29 cellular contexts compared by ENCODE assay signal in genomic region chr2:240816584-240817495, GRCh38. TPM values are rescaled to one million over a fixed set of nuclear protein-coding genes. Genes with fewer than 3 reads are reported as not detected.
DNase-seq lines count a peak whose midpoint lies in the region; ATAC-seq and TF ChIP-seq lines count a peak whose summit lies in the region.
"Had no signal": no experiment of that assay in that cellular context is flagged by ENCODE, and none has a peak within 500 bp of the region (broad histone marks: within the 10 kb centered on the region; RNA-seq: fewer than 3 reads in every experiment).

No MANE protein-coding gene starts in this region.

- no peak for TF ChIP-seq CTCF in brain (conservative IDR thresholded peaks at IDR 0.05)
- TF ChIP-seq CTCF in neural crest cell (conservative IDR thresholded peaks at IDR 0.05) = no peak

- no peaks in the 10 kb centered on the region for H3K36me3 ChIP-seq in effector memory CD4-positive, alpha-beta T cell (ENCODE audit: control insufficient read depth, insufficient read depth, low read length)
- H3K36me3 ChIP-seq: Peyer's patch, SJSA1, thoracic aorta had no signal

- H3K4me1 ChIP-seq in right cardiac atrium (ENCODE audit: control insufficient read depth, insufficient read depth, low read length) = no peaks in the 10 kb centered on the region
- H3K4me1 ChIP-seq in effector memory CD4-positive, alpha-beta T cell (ENCODE audit: control insufficient read depth, insufficient read depth, low read length, poor library complexity, severe bottlenecking) = peaks cover 17% of the 10 kb centered on the region
- H3K4me1 ChIP-seq: SJSA1 had no signal

- no peaks in the 10 kb centered on the region for H3K27me3 ChIP-seq in right cardiac atrium (ENCODE audit: control insufficient read depth, insufficient read depth)
- H3K27me3 ChIP-seq in effector memory CD4-positive, alpha-beta T cell (replicated peaks; ENCODE audit: control insufficient read depth, insufficient read depth, low read length, poor library complexity, severe bottlenecking) = peaks cover 33% of the 10 kb centered on the region

- peaks cover 51% of the 10 kb centered on the region for H3K36me3 Mint-ChIP-seq in brain
- peaks cover 20% of the 10 kb centered on the region for H3K36me3 Mint-ChIP-seq in neural crest cell (ENCODE audit: low read depth)
- H3K36me3 Mint-ChIP-seq: activated naive CD4-positive, alpha-beta T cell treated with anti-CD3 and anti-CD28 coated beads, Interleukin-2, amount 50 U/mL, for 24 hours; T-cell had no signal

- WGBS in right cardiac atrium = 82% methylated on average over 12 of the region's 12 CpGs

- ATAC-seq in right cardiac atrium (no peak), left ventricle myocardium superior (no peak), GM19455 (IDR thresholded peaks at IDR 0.05; ENCODE audit: unreplicated experiment) (no peak)
- ATAC-seq: activated CD8-positive, alpha-beta T cell treated with anti-CD3 and anti-CD28 coated beads, Interleukin-2, amount 10 ng/mL, durations not matched to agents 7 days and 5 days; activated T-cell treated with anti-CD3 and anti-CD28 coated beads, Interleukin-2, amount 50 U/mL, for 72 hours; T-cell had no signal

- H3K9me3 ChIP-seq in right cardiac atrium (ENCODE audit: control insufficient read depth, low read length) = no peaks in the 10 kb centered on the region
- H3K9me3 ChIP-seq in effector memory CD4-positive, alpha-beta T cell (ENCODE audit: control insufficient read depth, low read length) = no peaks in the 10 kb centered on the region
- H3K9me3 ChIP-seq: thoracic aorta had no signal

- H3K27me3 Mint-ChIP-seq in brain (peaks cover 5% of the 10 kb centered on the region), neural crest cell (ENCODE audit: low read depth) (peaks cover 18% of the 10 kb centered on the region)

- intact Hi-C loops in right cardiac atrium (cut with DNase I) (no loop called here), left ventricle myocardium superior (cut with micrococcal nuclease) (no loop called here)

- H3K27ac ChIP-seq in right cardiac atrium (ENCODE audit: low read length) = no peak overlapping the region
- H3K27ac ChIP-seq in effector memory CD4-positive, alpha-beta T cell (ENCODE audit: insufficient read depth, low read length, poor library complexity, severe bottlenecking) = no peak overlapping the region
- H3K27ac ChIP-seq: C4-2B, Peyer's patch, SJSA1, thoracic aorta had no signal

- H3K4me1 Mint-ChIP-seq in brain (peaks cover 42% of the 10 kb centered on the region), neural crest cell (peaks cover 11% of the 10 kb centered on the region)

- H3K4me3 Mint-ChIP-seq in brain = peak overlapping the region; percentile 53 to 89 (median 87)
- H3K4me3 Mint-ChIP-seq in neural crest cell = peak overlapping the region; percentile 73
- H3K4me3 Mint-ChIP-seq: activated CD8-positive, alpha-beta T cell treated with anti-CD3 and anti-CD28 coated beads, Interleukin-2, amount 10 ng/mL, durations not matched to agents 7 days and 5 days; activated naive CD4-positive, alpha-beta T cell treated with anti-CD3 and anti-CD28 coated beads, Interleukin-2, amount 50 U/mL, for 24 hours; activated T-cell treated with anti-CD3 and anti-CD28 coated beads, Interleukin-2, amount 50 U/mL, for 72 hours; central memory CD8-positive, alpha-beta T cell; memory B cell; T-cell had no signal

- H3K27ac Mint-ChIP-seq in brain = peak overlapping the region in 3 of 5 experiments; percentile 34 to 89 (median 58)
- no peak overlapping the region for H3K27ac Mint-ChIP-seq in neural crest cell (ENCODE audit: unreplicated experiment)
- H3K27ac Mint-ChIP-seq: activated CD8-positive, alpha-beta T cell treated with anti-CD3 and anti-CD28 coated beads, Interleukin-2, amount 10 ng/mL, durations not matched to agents 7 days and 5 days; activated T-cell treated with anti-CD3 and anti-CD28 coated beads, Interleukin-2, amount 50 U/mL, for 72 hours; memory B cell; T-cell had no signal

- DNase-seq in right cardiac atrium = peak in 2 of 3 donors; percentile 46 to 57
- DNase-seq in left ventricle myocardium superior = no peak
- DNase-seq in neural crest cell (ENCODE audit: low read depth, low spot score) = no peak
- no peak for DNase-seq in effector memory CD4-positive, alpha-beta T cell
- no peak for DNase-seq in cerebellum (ENCODE audit: low spot score)
- DNase-seq: activated CD4-positive, CD25-positive, alpha-beta regulatory T cell treated with anti-CD3 and anti-CD28 coated beads, Interleukin-2, amount 50 U/mL, for 72 hours; activated CD8-positive, alpha-beta T cell treated with anti-CD3 and anti-CD28 coated beads, Interleukin-2, amount 10 ng/mL, durations not matched to agents 7 days and 5 days; activated T-cell treated with anti-CD3 and anti-CD28 coated beads, Interleukin-2, amount 50 U/mL, for 72 hours; DMS 273 treated with DMSO at 0.1 percent for 48 hours; KG1; MM.1S; NCI-H1417 treated with DMSO at 0.1 percent for 48 hours; NCI-H510A treated with DMSO at 0.1 percent for 48 hours; retina; stimulated activated CD4-positive, alpha-beta T cell treated with anti-CD3 and anti-CD28 coated beads, Interleukin-4, amount 100 ng/mL, for 24 hours; stimulated activated naive CD4-positive, alpha-beta T cell had no signal

- peaks cover 20 to 44% (median 29%) of the 10 kb centered on the region in 5 experiments for H3K9me3 Mint-ChIP-seq in brain
- H3K9me3 Mint-ChIP-seq in neural crest cell = peaks cover 9% of the 10 kb centered on the region
- H3K9me3 Mint-ChIP-seq: activated naive CD4-positive, alpha-beta T cell treated with anti-CD3 and anti-CD28 coated beads, Interleukin-2, amount 50 U/mL, for 24 hours had no signal

- no peak overlapping the region for H3K4me3 ChIP-seq in right cardiac atrium (ENCODE audit: low read length)
- H3K4me3 ChIP-seq in effector memory CD4-positive, alpha-beta T cell (ENCODE audit: insufficient read depth, low read depth, low read length, poor library complexity, severe bottlenecking) = no peak overlapping the region
- H3K4me3 ChIP-seq: Peyer's patch, SJSA1, thoracic aorta had no signal

RNA-seq across cellular contexts. Expression of gene KIF1A, which starts 3.2 kb away (rescaled TPM):
- total RNA-seq in right cardiac atrium (10 to 100 TPM; 45.3 to 83.0 (median 66.9) TPM), left ventricle myocardium superior (1.6 TPM), neural crest cell (90.9 and 91.3 TPM in 2 replicates), cerebellum (217 TPM)
- polyA plus RNA-seq in right cardiac atrium (45.7 TPM), brain (ENCODE audit: insufficient read depth, low read depth, low replicate concordance) (574 TPM)
- total RNA-seq: SJSA1 had no signal

RNA-seq across cellular contexts. Expression of gene AGXT, which starts 51.8 kb away (rescaled TPM):
- not detected for total RNA-seq in right cardiac atrium
- 0.14 TPM for polyA plus RNA-seq in right cardiac atrium
- 0.12 TPM for total RNA-seq in left ventricle myocardium superior
- polyA plus RNA-seq in brain (ENCODE audit: insufficient read depth, low read depth, low replicate concordance) = 1.1 TPM
- total RNA-seq in neural crest cell = not detected in 2 replicates
- not detected for total RNA-seq in cerebellum
- total RNA-seq: activated CD8-positive, alpha-beta T cell treated with anti-CD3 and anti-CD28 coated beads, Interleukin-2, amount 10 ng/mL, durations not matched to agents 7 days and 5 days; activated T-cell treated with anti-CD3 and anti-CD28 coated beads, Interleukin-2, amount 50 U/mL, for 72 hours; aorta; epithelial cell of proximal tubule; myocyte; thoracic aorta had no signal
- polyA plus RNA-seq: aorta had no signal

Comparison
In these comparisons a context has a peak if more than half of its experiments do, and no peak if none do; other contexts are left out.
1. DNase-seq: peak in right cardiac atrium (2 of 3); none in left ventricle myocardium superior (single experiment), neural crest cell (single experiment), effector memory CD4-positive, alpha-beta T cell (0 of 3) and cerebellum (single experiment).
2. RNA of gene KIF1A, which starts 3.2 kb away (total RNA-seq): 217 TPM in cerebellum (single experiment), 90.9 to 91.3 TPM in neural crest cell and 45.3 to 83.0 TPM in right cardiac atrium; 1.6 TPM in left ventricle myocardium superior (single experiment); every median in the first group is over 10 times any median in the second.